Comparison of ENCODE assay signal across 20 cellular contexts in genomic region chr4:8293131-8293975, GRCh38. TPM values are rescaled to one million over a fixed set of nuclear protein-coding genes. Genes with fewer than 3 reads are reported as not detected.
DNase-seq lines count a peak whose midpoint lies in the region; ATAC-seq and TF ChIP-seq lines count a peak whose summit lies in the region.
"Had no signal": no experiment of that assay in that cellular context is flagged by ENCODE, and none has a peak within 500 bp of the region (broad histone marks: within the 10 kb centered on the region; RNA-seq: fewer than 3 reads in every experiment).

No MANE protein-coding gene starts in this region.

- H3K27ac ChIP-seq in heart right ventricle (no peak overlapping the region), left ventricle myocardium inferior (replicated peaks) (no peak overlapping the region), osteoblast (ENCODE audit: low read depth, low read length) (no peak overlapping the region), aorta (ENCODE audit: low read depth in 1 of 2, low read length in 2 of 2) (no peak overlapping the region)
- H3K27ac ChIP-seq: 22Rv1, KMS-11, RWPE1 had no signal

- DNase-seq in Right ventricle myocardium inferior (ENCODE audit: missing footprints) (peak; percentile 34), heart right ventricle (no peak), left ventricle myocardium inferior (peak; percentile 5), osteoblast (ENCODE audit: insufficient read length, low spot score, missing footprints) (peak; percentile 54), aorta (peak; percentile 25 to 68), dermis blood vessel endothelial cell (no peak), amniotic stem cell (lab: John Stamatoyannopoulos, UW) (no peak)
- no peak for DNase-seq in activated CD4-positive, alpha-beta T cell treated with anti-CD3 and anti-CD28 coated beads for 1 hour
- DNase-seq: DND-41, NCI-H1092, NCI-H146, NCI-H2081, NCI-H82, PC-3 had no signal

- H3K79me2 ChIP-seq in osteoblast (ENCODE audit: insufficient read depth, low read length): no peaks in the 10 kb centered on the region

- H3K4me1 ChIP-seq in heart right ventricle: peaks cover 0 to 3% (median 0%) of the 10 kb centered on the region in 9 donors
- no peaks in the 10 kb centered on the region for H3K4me1 ChIP-seq in left ventricle myocardium inferior
- H3K4me1 ChIP-seq in osteoblast (ENCODE audit: insufficient read depth, low read length): no peaks in the 10 kb centered on the region
- H3K4me1 ChIP-seq in aorta (ENCODE audit: control insufficient read depth in 1 of 2, insufficient read depth in 2 of 2, low read length in 2 of 2): no peaks in the 10 kb centered on the region

- H3K4me2 ChIP-seq in osteoblast (ENCODE audit: insufficient read depth, low read length): no peak overlapping the region
- H3K4me2 ChIP-seq: GM23338, KMS-11 had no signal

- H3K27me3 ChIP-seq in heart right ventricle (no peaks in the 10 kb centered on the region), left ventricle myocardium inferior (ENCODE audit: low read depth) (no peaks in the 10 kb centered on the region), osteoblast (ENCODE audit: insufficient read depth, low read length) (no peaks in the 10 kb centered on the region), aorta (ENCODE audit: control insufficient read depth in 1 of 2, insufficient read depth in 2 of 2, low read length in 1 of 2) (no peaks in the 10 kb centered on the region)

- H3K4me3 ChIP-seq in heart right ventricle (no peak overlapping the region), left ventricle myocardium inferior (no peak overlapping the region), osteoblast (ENCODE audit: insufficient read depth, low read length) (no peak overlapping the region), aorta (ENCODE audit: low read length in 2 of 2) (no peak overlapping the region)
- H3K4me3 ChIP-seq: GM23338 had no signal

- no peaks in the 10 kb centered on the region for H4K20me1 ChIP-seq in osteoblast (ENCODE audit: insufficient read depth, low read length)

- H3K9me3 ChIP-seq in heart right ventricle (no peaks in the 10 kb centered on the region), left ventricle myocardium inferior (replicated peaks) (no peaks in the 10 kb centered on the region), osteoblast (ENCODE audit: low read depth, low read length) (no peaks in the 10 kb centered on the region), aorta (ENCODE audit: control insufficient read depth, low read length) (no peaks in the 10 kb centered on the region)

- WGBS in heart right ventricle, 2 donors: 89 to 93% methylated on average over 11 of the region's 11 CpGs
- WGBS in aorta, 2 donors: 83 to 86% methylated on average over 11 of the region's 11 CpGs

- no peak overlapping the region for H2AFZ ChIP-seq in osteoblast (ENCODE audit: low read length)
- H2AFZ ChIP-seq: GM23338 had no signal

- no peak for TF ChIP-seq CTCF in heart right ventricle (IDR thresholded peaks at IDR 0.05)
- no peak for TF ChIP-seq CTCF in left ventricle myocardium inferior (IDR thresholded peaks at IDR 0.05; ENCODE audit: borderline replicate concordance)
- no peak for TF ChIP-seq CTCF in osteoblast (IDR thresholded peaks at IDR 0.05; ENCODE audit: extremely low read depth, low read depth, low read length)

- H3K36me3 ChIP-seq in heart right ventricle: peaks cover 0 to 79% (median 0%) of the 10 kb centered on the region in 9 donors
- H3K36me3 ChIP-seq in left ventricle myocardium inferior: peaks cover 66% of the 10 kb centered on the region
- H3K36me3 ChIP-seq in osteoblast (ENCODE audit: insufficient read depth, low read length): no peaks in the 10 kb centered on the region
- H3K36me3 ChIP-seq in aorta (ENCODE audit: control insufficient read depth in 1 of 2, insufficient read depth in 2 of 2, low read length in 1 of 2): no peaks in the 10 kb centered on the region

- intact Hi-C loops in Right ventricle myocardium inferior (cut with DNase I): no loop called here
- intact Hi-C loops in heart right ventricle (cut with DNase I): no loop called here
- intact Hi-C loops in left ventricle myocardium inferior (cut with micrococcal nuclease): no loop called here
- intact Hi-C loops in aorta (cut with DNase I): no loop called here

- no peak for ATAC-seq in Right ventricle myocardium inferior
- no peak for ATAC-seq in heart right ventricle
- no peak for ATAC-seq in aorta (ENCODE audit: low FRiP score)
- ATAC-seq: GM23338, PC-3 had no signal

RNA-seq across cellular contexts. Expression of gene HTRA3, which starts 23.8 kb away (rescaled TPM):
- total RNA-seq in Right ventricle myocardium inferior: 131 TPM
- total RNA-seq in heart right ventricle: 10 to 100 TPM; 20.2 to 82.5 (median 54.2) TPM
- polyA plus RNA-seq in heart right ventricle: 10 to 100 TPM; 51.8 to 56.7 TPM
- total RNA-seq in left ventricle myocardium inferior: 119 TPM
- total RNA-seq in osteoblast: 4.0 and 11.5 TPM in 2 replicates
- 100 to 1,000 TPM in 1 of 2 donors, 10 to 100 TPM in 1; 31.8 to 129 TPM for total RNA-seq in aorta
- polyA plus RNA-seq in aorta: 1 to 10 TPM; 1.1 to 5.2 TPM
- total RNA-seq in dermis blood vessel endothelial cell: 3.0 and 3.6 TPM in 2 replicates
- total RNA-seq: MCF 10A, NCI-H460 had no signal

Comparison
In these comparisons a context has a peak if more than half of its experiments do, and no peak if none do; other contexts are left out.
1. DNase-seq: peak in Right ventricle myocardium inferior (single experiment), left ventricle myocardium inferior (single experiment), osteoblast (single experiment) and aorta (2 of 2); none in heart right ventricle (0 of 2), activated CD4-positive, alpha-beta T cell treated with anti-CD3 and anti-CD28 coated beads for 1 hour (single experiment), dermis blood vessel endothelial cell (single experiment) and amniotic stem cell (single experiment).